Comparison of ENCODE assay signal across 27 cellular contexts in the genomic region with DNA sequence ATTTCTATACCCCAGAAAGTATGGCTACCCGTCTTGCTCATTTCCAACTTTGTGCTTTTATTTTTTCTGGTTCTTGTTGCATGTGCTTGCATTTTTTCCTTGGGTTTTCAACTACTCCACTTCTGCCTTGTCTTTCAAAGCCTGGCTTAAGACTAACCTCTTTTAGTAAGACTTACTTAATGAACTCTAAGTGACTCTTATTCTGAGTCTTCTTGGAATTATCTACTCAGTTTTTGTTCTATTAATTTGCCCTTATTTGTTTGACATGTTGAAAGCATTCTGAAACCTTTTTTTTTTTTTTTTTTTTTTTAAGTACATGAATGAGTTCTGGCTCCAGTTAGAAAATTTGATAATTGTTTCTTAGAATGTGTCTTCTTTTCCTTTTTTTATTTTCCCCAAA.
"Had no signal": no experiment of that assay in that cellular context is flagged by ENCODE, and none has a peak within 500 bp of the region (broad histone marks: within the 10 kb centered on the region; RNA-seq: fewer than 3 reads in every experiment).

No MANE protein-coding gene starts in this region.

- H3K9me3 Mint-ChIP-seq: activated B cell treated with CpG ODN at 0.5 μM for 24 hours; activated CD8-positive, alpha-beta T cell treated with anti-CD3 and anti-CD28 coated beads for 36 hours; activated naive CD4-positive, alpha-beta T cell treated with anti-CD3 and anti-CD28 coated beads, Interleukin-2, amount 50 U/mL, for 24 hours; activated T-cell treated with anti-CD3 and anti-CD28 coated beads, Interleukin-2, amount 50 U/mL, for 4 hours; activated T-helper 2 cell treated with anti-CD3 and anti-CD28 coated beads, Interferon-gamma antibody, Interleukin-2, Interleukin-4, amounts not matched to agents 10 μg/mL and 5 μg/mL and 100 μg/mL, durations not matched to agents 14 hours and 24 hours and 36 hours; dendritic cell treated with granulocyte-macrophage colony-stimulating factor and Interleukin-4, amounts not matched to agents 40 ng/mL and 50 ng/mL, for 4 days; endodermal cell; neural crest cell; stimulated activated naive B cell treated with anti-CD40 and anti-IgM and Interleukin-4, amounts not matched to agents 10 μg/mL and 1 μg/mL and 100 μg/mL, for 72 hours had no signal

- ATAC-seq: activated CD8-positive, alpha-beta T cell treated with anti-CD3 and anti-CD28 coated beads for 36 hours; activated T-cell treated with anti-CD3 and anti-CD28 coated beads, Interleukin-2, amount 50 U/mL, for 4 hours; stimulated activated naive B cell treated with anti-CD40 and anti-IgM and Interleukin-4, amounts not matched to agents 10 μg/mL and 1 μg/mL and 100 μg/mL, for 72 hours; T-helper 17 cell had no signal

- H3K4me2 ChIP-seq: smooth muscle cell had no signal

- H3K27ac Mint-ChIP-seq: activated B cell treated with CpG ODN at 0.5 μM for 24 hours; activated CD8-positive, alpha-beta T cell treated with anti-CD3 and anti-CD28 coated beads for 36 hours; activated naive CD4-positive, alpha-beta T cell treated with anti-CD3 and anti-CD28 coated beads, Interleukin-2, amount 50 U/mL, for 24 hours; activated T-helper 2 cell treated with anti-CD3 and anti-CD28 coated beads, Interferon-gamma antibody, Interleukin-2, Interleukin-4, amounts not matched to agents 10 μg/mL and 5 μg/mL and 100 μg/mL, durations not matched to agents 14 hours and 24 hours and 36 hours; dendritic cell treated with granulocyte-macrophage colony-stimulating factor and Interleukin-4, amounts not matched to agents 40 ng/mL and 50 ng/mL, for 4 days; endodermal cell; naive B cell; stimulated activated naive B cell treated with anti-CD40 and anti-IgM and Interleukin-4, amounts not matched to agents 10 μg/mL and 1 μg/mL and 100 μg/mL, for 72 hours; T-helper 17 cell had no signal

- H3K36me3 Mint-ChIP-seq: activated naive CD4-positive, alpha-beta T cell treated with anti-CD3 and anti-CD28 coated beads, Interleukin-2, amount 50 U/mL, for 24 hours; naive B cell; stimulated activated naive B cell treated with anti-CD40 and anti-IgM and Interleukin-4, amounts not matched to agents 10 μg/mL and 1 μg/mL and 100 μg/mL, for 72 hours had no signal

- H3K4me3 ChIP-seq: esophagus muscularis mucosa, left ventricle myocardium inferior, lung, right atrium auricular region, smooth muscle cell, stomach, thyroid gland, upper lobe of left lung, vagina had no signal

- H3K4me3 Mint-ChIP-seq: activated B cell treated with CpG ODN at 0.5 μM for 24 hours; activated CD8-positive, alpha-beta T cell treated with anti-CD3 and anti-CD28 coated beads for 36 hours; activated naive CD4-positive, alpha-beta T cell treated with anti-CD3 and anti-CD28 coated beads, Interleukin-2, amount 50 U/mL, for 24 hours; activated T-cell treated with anti-CD3 and anti-CD28 coated beads, Interleukin-2, amount 50 U/mL, for 4 hours; central memory CD8-positive, alpha-beta T cell; dendritic cell treated with granulocyte-macrophage colony-stimulating factor and Interleukin-4, amounts not matched to agents 40 ng/mL and 50 ng/mL, for 4 days; endodermal cell; neural crest cell; stimulated activated naive B cell treated with anti-CD40 and anti-IgM and Interleukin-4, amounts not matched to agents 10 μg/mL and 1 μg/mL and 100 μg/mL, for 72 hours; T-helper 17 cell had no signal

- H3K4me1 Mint-ChIP-seq: activated B cell treated with CpG ODN at 0.5 μM for 24 hours; activated naive CD4-positive, alpha-beta T cell treated with anti-CD3 and anti-CD28 coated beads, Interleukin-2, amount 50 U/mL, for 24 hours; central memory CD8-positive, alpha-beta T cell; endodermal cell; naive B cell; stimulated activated naive B cell treated with anti-CD40 and anti-IgM and Interleukin-4, amounts not matched to agents 10 μg/mL and 1 μg/mL and 100 μg/mL, for 72 hours; T-helper 17 cell had no signal

- H3K27ac ChIP-seq: esophagus muscularis mucosa, left ventricle myocardium inferior, right atrium auricular region, stomach, thyroid gland, upper lobe of left lung, vagina had no signal

- H3K27me3 ChIP-seq: esophagus muscularis mucosa, right atrium auricular region, stomach, thyroid gland, upper lobe of left lung, vagina had no signal

- H3K9me3 ChIP-seq: esophagus muscularis mucosa, left ventricle myocardium inferior, right atrium auricular region, stomach, thyroid gland, upper lobe of left lung, vagina had no signal

- DNase-seq: activated B cell treated with CpG ODN at 0.5 μM for 24 hours; activated CD4-positive, alpha-beta T cell treated with anti-CD3 and anti-CD28 coated beads, Interleukin-2, amount 50 U/mL, for 1 hour; activated CD8-positive, alpha-beta T cell treated with anti-CD3 and anti-CD28 coated beads for 36 hours; activated T-cell treated with anti-CD3 and anti-CD28 coated beads, Interleukin-2, amount 50 U/mL, for 4 hours; anterior cingulate cortex; endodermal cell; foreskin melanocyte; kidney glomerular epithelial cell; left ventricle myocardium inferior; naive B cell; occipital lobe; stimulated activated CD4-positive, alpha-beta T cell treated with anti-CD3 and anti-CD28 coated beads, Interleukin-2, amount 100 ng/mL, for 24 hours; stimulated activated naive B cell treated with anti-CD40 and anti-IgM and Interleukin-4, amounts not matched to agents 10 μg/mL and 1 μg/mL and 100 μg/mL, for 72 hours; stomach; T-helper 17 cell; thyroid gland; upper lobe of left lung had no signal

- H3K36me3 ChIP-seq: esophagus muscularis mucosa, left ventricle myocardium inferior, right atrium auricular region, stomach, thyroid gland, upper lobe of left lung, vagina had no signal

- H3K4me1 ChIP-seq: left ventricle myocardium inferior, right atrium auricular region, stomach, thyroid gland, upper lobe of left lung had no signal

- H3K27me3 Mint-ChIP-seq: activated B cell treated with CpG ODN at 0.5 μM for 24 hours; activated CD8-positive, alpha-beta T cell treated with anti-CD3 and anti-CD28 coated beads for 36 hours; activated naive CD4-positive, alpha-beta T cell treated with anti-CD3 and anti-CD28 coated beads, Interleukin-2, amount 50 U/mL, for 24 hours; central memory CD8-positive, alpha-beta T cell; dendritic cell treated with granulocyte-macrophage colony-stimulating factor and Interleukin-4, amounts not matched to agents 40 ng/mL and 50 ng/mL, for 4 days; naive B cell; stimulated activated naive B cell treated with anti-CD40 and anti-IgM and Interleukin-4, amounts not matched to agents 10 μg/mL and 1 μg/mL and 100 μg/mL, for 72 hours; T-helper 17 cell had no signal
